ENCODE assay signal across 20 cellular contexts in the genomic region with DNA sequence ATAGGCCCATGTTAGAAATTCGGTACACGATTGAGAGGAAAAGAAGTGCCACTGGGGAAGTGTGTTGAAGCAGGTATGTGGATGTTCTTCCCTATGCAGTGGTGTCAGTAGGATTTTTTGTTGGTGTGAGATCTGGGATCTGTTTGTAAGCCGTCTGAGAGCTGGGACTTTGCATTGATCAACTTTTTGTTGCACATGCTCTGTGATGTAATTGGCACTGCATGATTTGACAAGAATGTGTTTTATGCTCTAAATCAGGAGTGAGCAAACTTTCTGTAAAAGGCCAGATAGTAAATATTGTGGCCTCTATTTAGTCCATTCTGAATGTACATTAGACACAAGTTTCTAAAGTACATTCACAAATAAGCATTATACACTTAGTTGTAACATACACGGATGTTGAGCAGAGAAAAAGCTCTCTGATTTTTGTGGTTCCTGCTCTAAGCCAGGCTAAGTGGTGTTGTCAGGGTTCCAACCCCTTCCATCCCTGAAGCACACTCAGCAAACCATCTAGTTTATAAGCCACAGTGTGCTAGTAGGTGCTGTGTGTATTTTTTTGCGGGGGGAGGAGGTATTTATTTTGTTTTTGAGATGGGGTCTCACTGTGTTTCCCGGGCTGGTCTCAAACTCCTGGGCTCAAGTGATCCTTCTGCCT.
"Had no signal": no experiment of that assay in that cellular context is flagged by ENCODE, and none has a peak within 500 bp of the region (broad histone marks: within the 10 kb centered on the region; RNA-seq: fewer than 3 reads in every experiment).

No MANE protein-coding gene starts in this region.

- H3K9me3 Mint-ChIP-seq: activated B cell treated with CpG ODN at 0.5 μM for 24 hours; activated CD4-positive, alpha-beta memory T cell treated with anti-CD3 and anti-CD28 coated beads, Interleukin-2, amount 10 ng/mL, durations not matched to agents 7 days and 5 days; activated T-helper 17 cell treated with anti-CD3 and anti-CD28 coated beads, Interleukin-2, amount 50 U/mL, for 72 hours; effector memory CD8-positive, alpha-beta T cell; naive B cell; neural crest cell; T-helper 2 cell treated with Interferon-gamma antibody and Interleukin-4, amounts not matched to agents 5 μg/mL and 100 μg/mL, for 36 hours had no signal

- ATAC-seq: activated T-helper 17 cell treated with anti-CD3 and anti-CD28 coated beads, Interleukin-2, amount 50 U/mL, for 72 hours; effector memory CD8-positive, alpha-beta T cell had no signal

- H3K4me3 ChIP-seq: mucosa of descending colon, psoas muscle, skin epidermis, testis had no signal

- H3K27me3 Mint-ChIP-seq: activated B cell treated with CpG ODN at 0.5 μM for 24 hours, brain, naive B cell had no signal

- H3K27me3 ChIP-seq: testis had no signal

- H3K27ac ChIP-seq: psoas muscle, skin epidermis, testis had no signal

- FAIRE-seq: TTC549 had no signal

- H3K27ac Mint-ChIP-seq: activated B cell treated with CpG ODN at 0.5 μM for 24 hours; activated CD4-positive, alpha-beta memory T cell treated with anti-CD3 and anti-CD28 coated beads, Interleukin-2, amount 10 ng/mL, durations not matched to agents 7 days and 5 days; activated T-helper 17 cell treated with anti-CD3 and anti-CD28 coated beads, Interleukin-2, amount 50 U/mL, for 72 hours; effector memory CD8-positive, alpha-beta T cell; naive B cell; T-helper 2 cell treated with Interferon-gamma antibody and Interleukin-4, amounts not matched to agents 5 μg/mL and 100 μg/mL, for 36 hours had no signal

- H3K36me3 Mint-ChIP-seq: naive B cell had no signal

- H3K4me1 ChIP-seq: testis had no signal

- H3K9me3 ChIP-seq: mucosa of descending colon, psoas muscle, testis had no signal

- DNase-seq: activated B cell treated with CpG ODN at 0.5 μM for 24 hours; activated CD4-positive, alpha-beta memory T cell treated with anti-CD3 and anti-CD28 coated beads, Interleukin-2, amount 10 ng/mL, durations not matched to agents 7 days and 5 days; activated CD4-positive, alpha-beta T cell treated with anti-CD3 and anti-CD28 coated beads for 48 hours; activated naive CD4-positive, alpha-beta T cell treated with Interleukin-2 at 50 U/mL for 16 hours; activated T-cell treated with anti-CD3 and anti-CD28 coated beads, Interleukin-2, amount 50 U/mL, for 1 hour; caudate nucleus; effector memory CD8-positive, alpha-beta T cell; foreskin fibroblast; left cardiac atrium; mesenchymal stem cell; mucosa of descending colon; naive B cell; psoas muscle; testis had no signal

- H3K4me1 Mint-ChIP-seq: activated B cell treated with CpG ODN at 0.5 μM for 24 hours; activated CD4-positive, alpha-beta memory T cell treated with anti-CD3 and anti-CD28 coated beads, Interleukin-2, amount 10 ng/mL, durations not matched to agents 7 days and 5 days; activated T-helper 17 cell treated with anti-CD3 and anti-CD28 coated beads, Interleukin-2, amount 50 U/mL, for 72 hours; naive B cell had no signal

- H3K4me3 Mint-ChIP-seq: activated B cell treated with CpG ODN at 0.5 μM for 24 hours; activated CD4-positive, alpha-beta memory T cell treated with anti-CD3 and anti-CD28 coated beads, Interleukin-2, amount 10 ng/mL, durations not matched to agents 7 days and 5 days; activated T-helper 17 cell treated with anti-CD3 and anti-CD28 coated beads, Interleukin-2, amount 50 U/mL, for 72 hours; brain; effector memory CD8-positive, alpha-beta T cell; naive B cell; neural crest cell; T-helper 2 cell treated with Interferon-gamma antibody and Interleukin-4, amounts not matched to agents 5 μg/mL and 100 μg/mL, for 36 hours had no signal
